ENCODE assay signal across 28 cellular contexts in genomic region chr4:169730564-169730963, GRCh38.
"Had no signal": no experiment of that assay in that cellular context is flagged by ENCODE, and none has a peak within 500 bp of the region (broad histone marks: within the 10 kb centered on the region; RNA-seq: fewer than 3 reads in every experiment).

No MANE protein-coding gene starts in this region.

- ATAC-seq: naive thymus-derived CD8-positive, alpha-beta T cell; natural killer cell treated with Interleukin-12 subunit alpha and Interleukin-12 subunit beta and Interleukin-15 and Interleukin-18, amount 100 ng/mL, for 72 hours; pancreas; right lobe of liver; stimulated activated effector memory CD8-positive, alpha-beta T cell treated with anti-CD3 and anti-CD28 coated beads, Interleukin-12 subunit alpha, Interleukin-12 subunit beta, amount 100 ng/mL, for 72 hours; stimulated activated naive B cell treated with anti-CD40 and anti-IgM and Interleukin-4, amounts not matched to agents 10 μg/mL and 1 μg/mL and 100 μg/mL, for 72 hours; upper lobe of right lung had no signal

- H3K4me3 ChIP-seq: pancreas, prostate gland, right atrium auricular region, right lobe of liver, sigmoid colon, stomach, thoracic aorta, thyroid gland, tibial nerve, upper lobe of right lung, uterus had no signal

- H3K27ac Mint-ChIP-seq: nephron progenitor cell; stimulated activated effector memory CD8-positive, alpha-beta T cell treated with anti-CD3 and anti-CD28 coated beads, Interleukin-12 subunit alpha, Interleukin-12 subunit beta, amount 100 ng/mL, for 72 hours; stimulated activated naive CD8-positive, alpha-beta T cell treated with anti-CD3 and anti-CD28 coated beads, Interleukin-15, Interleukin-2, amounts not matched to agents 100 ng/mL and 50 ng/mL, for 24 hours; type B pancreatic cell had no signal

- FAIRE-seq: pancreas, small intestine had no signal

- H3K27ac ChIP-seq: neutrophil, pancreas, prostate gland, right atrium auricular region, right lobe of liver, sigmoid colon, stomach, thoracic aorta, thyroid gland, tibial nerve, upper lobe of right lung, uterus had no signal

- H3K36me3 ChIP-seq: prostate gland, right lobe of liver, uterus had no signal

- H3K4me1 Mint-ChIP-seq: nephron progenitor cell; neural crest cell; stimulated activated effector memory CD8-positive, alpha-beta T cell treated with anti-CD3 and anti-CD28 coated beads, Interleukin-12 subunit alpha, Interleukin-12 subunit beta, amount 100 ng/mL, for 72 hours; stimulated activated naive B cell treated with anti-CD40 and anti-IgM and Interleukin-4, amounts not matched to agents 10 μg/mL and 1 μg/mL and 100 μg/mL, for 72 hours had no signal

- H3K4me1 ChIP-seq: pancreas, prostate gland, right atrium auricular region, right lobe of liver, sigmoid colon, stomach, thyroid gland, tibial nerve, upper lobe of right lung, uterus had no signal

- DNase-seq: naive thymus-derived CD8-positive, alpha-beta T cell; nephron progenitor cell; nucleus accumbens; pancreas; retina; right lobe of liver; sigmoid colon; small intestine; stimulated activated CD4-positive, alpha-beta T cell treated with anti-CD3 and anti-CD28 coated beads, Interleukin-15, amount 100 ng/mL, for 24 hours; stimulated activated CD4-positive, alpha-beta T cell treated with anti-CD3 and anti-CD28 coated beads, Interleukin-2, amount 100 ng/mL, for 24 hours; stimulated activated CD4-positive, alpha-beta T cell treated with anti-CD3 and anti-CD28 coated beads, Interleukin-2, amount 100 ng/mL, for 48 hours; stimulated activated CD4-positive, alpha-beta T cell treated with anti-CD3 and anti-CD28 coated beads, Interleukin-4, amount 100 ng/mL, for 24 hours; stimulated activated naive B cell treated with anti-CD40 and anti-IgM and Interleukin-4, amounts not matched to agents 10 μg/mL and 1 μg/mL and 100 μg/mL, for 72 hours; stimulated activated naive CD4-positive, alpha-beta T cell treated with Interleukin-2 at 50 U/mL for 16 hours; stomach; thyroid gland; upper lobe of right lung; uterus had no signal

- H3K27me3 ChIP-seq: neutrophil, pancreas, right atrium auricular region, right lobe of liver, sigmoid colon, stomach, thyroid gland, tibial nerve, upper lobe of right lung, uterus had no signal

- H3K9me3 ChIP-seq: neutrophil, pancreas, prostate gland, right atrium auricular region, right lobe of liver, sigmoid colon, stomach, thoracic aorta, thyroid gland, tibial nerve, upper lobe of right lung, uterus had no signal

- H3K27me3 Mint-ChIP-seq: naive thymus-derived CD8-positive, alpha-beta T cell; natural killer cell treated with Interleukin-12 subunit alpha and Interleukin-12 subunit beta and Interleukin-15 and Interleukin-18, amount 100 ng/mL, for 72 hours; stimulated activated naive B cell treated with anti-CD40 and anti-IgM and Interleukin-4, amounts not matched to agents 10 μg/mL and 1 μg/mL and 100 μg/mL, for 72 hours; stimulated activated naive CD8-positive, alpha-beta T cell treated with anti-CD3 and anti-CD28 coated beads, Interleukin-15, Interleukin-2, amounts not matched to agents 100 ng/mL and 50 ng/mL, for 24 hours; type B pancreatic cell had no signal

- H3K4me3 Mint-ChIP-seq: naive thymus-derived CD8-positive, alpha-beta T cell; natural killer cell treated with Interleukin-12 subunit alpha and Interleukin-12 subunit beta and Interleukin-15 and Interleukin-18, amount 100 ng/mL, for 72 hours; nephron progenitor cell; neural crest cell; stimulated activated effector memory CD8-positive, alpha-beta T cell treated with anti-CD3 and anti-CD28 coated beads, Interleukin-12 subunit alpha, Interleukin-12 subunit beta, amount 100 ng/mL, for 72 hours; stimulated activated naive B cell treated with anti-CD40 and anti-IgM and Interleukin-4, amounts not matched to agents 10 μg/mL and 1 μg/mL and 100 μg/mL, for 72 hours; stimulated activated naive CD8-positive, alpha-beta T cell treated with anti-CD3 and anti-CD28 coated beads, Interleukin-15, Interleukin-2, amounts not matched to agents 100 ng/mL and 50 ng/mL, for 24 hours; type B pancreatic cell had no signal
